Comparison of ENCODE assay signal across 11 cellular contexts in genomic region chr6:26028753-26029569, GRCh38. TPM values are rescaled to one million over a fixed set of nuclear protein-coding genes. Genes with fewer than 3 reads are reported as not detected.
DNase-seq lines count a peak whose midpoint lies in the region; ATAC-seq and TF ChIP-seq lines count a peak whose summit lies in the region.
"Had no signal": no experiment of that assay in that cellular context is flagged by ENCODE, and none has a peak within 500 bp of the region (broad histone marks: within the 10 kb centered on the region; RNA-seq: fewer than 3 reads in every experiment).

No MANE protein-coding gene starts in this region.

- H4K8ac ChIP-seq in mesenchymal stem cell (ENCODE audit: low read length) = no peak overlapping the region

- H3K9me3 ChIP-seq in CD4-positive, alpha-beta memory T cell (ENCODE audit: control insufficient read depth in 1 of 2, low read length in 2 of 2) = no peaks in the 10 kb centered on the region
- no peaks in the 10 kb centered on the region for H3K9me3 ChIP-seq in mesenchymal stem cell (ENCODE audit: control insufficient read depth, low read length)
- H3K9me3 ChIP-seq: spleen had no signal

- H3K9me3 Mint-ChIP-seq in CD4-positive, alpha-beta memory T cell = peaks cover 0 to 7% (median 0%) of the 10 kb centered on the region in 8 donors

- peak overlapping the region in 1 of 2 experiments; percentile 56 for H2BK12ac ChIP-seq in mesenchymal stem cell (ENCODE audit: low read length in 2 of 2)

- WGBS in mesenchymal stem cell = 18% methylated on average over 10 of the region's 10 CpGs

- CTCF ChIA-PET in CD4-positive, alpha-beta memory T cell (lab: Charles Lee; ENCODE audit: partially characterized antibody) = interaction anchor here (10.4 kb wide), 1 partner anchor 16 kb away, joined by 144 read pairs; a partner anchor contains a TSS

- H2BK120ac ChIP-seq in mesenchymal stem cell (ENCODE audit: low read depth, low read length) = peak overlapping the region; percentile 64

- H3K4ac ChIP-seq in mesenchymal stem cell (ENCODE audit: low read depth in 1 of 2, low read length in 2 of 2) = no peak overlapping the region

- H3K9ac ChIP-seq in mesenchymal stem cell (ENCODE audit: low read length) = no peak overlapping the region

- no peak overlapping the region for H3K4me3 ChIP-seq in CD4-positive, alpha-beta memory T cell (ENCODE audit: low read length in 2 of 2)
- no peak overlapping the region for H3K4me3 ChIP-seq in HL-60 (replicated peaks; ENCODE audit: insufficient read depth, low read length)
- no peak overlapping the region for H3K4me3 ChIP-seq in mesenchymal stem cell (ENCODE audit: insufficient read depth in 1 of 2, low read depth in 1 of 2, low read length in 2 of 2)
- H3K4me3 ChIP-seq: spleen had no signal

- H3K36me3 ChIP-seq in CD4-positive, alpha-beta memory T cell (ENCODE audit: insufficient read depth, low read length) = no peaks in the 10 kb centered on the region
- no peaks in the 10 kb centered on the region for H3K36me3 ChIP-seq in mesenchymal stem cell (ENCODE audit: control insufficient read depth in 1 of 2, insufficient read depth in 2 of 2, low read depth in 1 of 2, low read length in 2 of 2)
- H3K36me3 ChIP-seq: spleen had no signal

- no peak overlapping the region for H2BK15ac ChIP-seq in mesenchymal stem cell (ENCODE audit: low read depth, poor library complexity, severe bottlenecking)

- TF ChIP-seq CTCF in HL-60 (IDR thresholded peaks at IDR 0.05; ENCODE audit: insufficient read depth, low read length) (no peak), VCaP (conservative IDR thresholded peaks at IDR 0.05) (no peak)

- intact Hi-C loops in CD4-positive, alpha-beta memory T cell (cut with micrococcal nuclease) = loop anchor here (10.0 kb wide), 1 partner anchor 1806 kb away; a partner anchor contains a TSS
- intact Hi-C loops in left cardiac atrium (cut with DNase I) = no loop called here

- H3K79me1 ChIP-seq in mesenchymal stem cell (replicated peaks; ENCODE audit: low read length, poor library complexity, severe bottlenecking) = no peaks in the 10 kb centered on the region

- peaks cover 0 to 3% of the 10 kb centered on the region in 2 donors for H3K27me3 Mint-ChIP-seq in CD4-positive, alpha-beta memory T cell

- POLR2A ChIA-PET in CD4-positive, alpha-beta memory T cell (lab: Charles Lee; ENCODE audit: partially characterized antibody) = interaction anchor here (3.8 to 20.6 kb wide), 11 partner anchors 8 to 1780 kb away, joined by 37 to 1198 read pairs (median 100); a partner anchor contains a TSS

- H3K27ac Mint-ChIP-seq in CD4-positive, alpha-beta memory T cell = peak overlapping the region in 6 of 7 donors; percentile 37 to 85 (median 62)

- ATAC-seq in left cardiac atrium (no peak), HG02588 (IDR thresholded peaks at IDR 0.05; ENCODE audit: unreplicated experiment) (no peak), HG02884 (IDR thresholded peaks at IDR 0.05; ENCODE audit: unreplicated experiment) (no peak)

- H3K18ac ChIP-seq in mesenchymal stem cell (ENCODE audit: low read depth in 1 of 2, low read length in 2 of 2) = no peak overlapping the region

- no peak overlapping the region for H4K91ac ChIP-seq in mesenchymal stem cell (ENCODE audit: low read length)

- peaks cover 32 to 75% (median 50%) of the 10 kb centered on the region in 4 donors for H3K4me1 Mint-ChIP-seq in CD4-positive, alpha-beta memory T cell

- peak overlapping the region in 2 of 8 donors; percentile 2 to 29 for H3K4me3 Mint-ChIP-seq in CD4-positive, alpha-beta memory T cell

- DNase-seq in CD4-positive, alpha-beta memory T cell = no peak
- DNase-seq in HL-60 (ENCODE audit: low read depth in 1 of 2, low spot score in 1 of 2) (no peak), mesenchymal stem cell (peak; percentile 56), left cardiac atrium (no peak), HuH-7 (ENCODE audit: low spot score) (no peak)
- DNase-seq: NCI-H2029 treated with DMSO at 0.1 percent for 48 hours; spleen; stimulated activated naive CD4-positive, alpha-beta T cell treated with Interleukin-2 at 50 U/mL for 16 hours had no signal

- H3K27me3 ChIP-seq in CD4-positive, alpha-beta memory T cell (ENCODE audit: insufficient read depth, low read length) = no peaks in the 10 kb centered on the region
- H3K27me3 ChIP-seq in HL-60 (ENCODE audit: insufficient read depth, poor library complexity, severe bottlenecking) (no peaks in the 10 kb centered on the region), mesenchymal stem cell (ENCODE audit: control insufficient read depth in 1 of 2, insufficient read depth in 1 of 2, low read length in 2 of 2) (no peaks in the 10 kb centered on the region)
- H3K27me3 ChIP-seq: spleen had no signal

- no peak overlapping the region for H3K4me2 ChIP-seq in mesenchymal stem cell (ENCODE audit: low read length, poor library complexity, severe bottlenecking)

- no peak overlapping the region for H3K23ac ChIP-seq in mesenchymal stem cell (ENCODE audit: low read length in 2 of 2)

- no peak overlapping the region for H3K27ac ChIP-seq in CD4-positive, alpha-beta memory T cell (ENCODE audit: low read depth, low read length)
- H3K27ac ChIP-seq in HL-60 (replicated peaks) = peak overlapping the region; percentile 89
- H3K27ac ChIP-seq in VCaP = peak overlapping the region; percentile 76; the same call in 1 of the 2 replicates
- H3K27ac ChIP-seq in mesenchymal stem cell (ENCODE audit: low read length, poor library complexity, severe bottlenecking) = peak overlapping the region; percentile 81

- no peak overlapping the region for H2AFZ ChIP-seq in mesenchymal stem cell (ENCODE audit: low read depth, low read length)

- no peak overlapping the region for H2AK5ac ChIP-seq in mesenchymal stem cell (ENCODE audit: low read length, severe bottlenecking)

- H3K36me3 Mint-ChIP-seq in CD4-positive, alpha-beta memory T cell = peaks cover 0 to 11% of the 10 kb centered on the region in 2 donors

- no peak overlapping the region for H2BK5ac ChIP-seq in mesenchymal stem cell (ENCODE audit: low read depth, low read length, poor library complexity, severe bottlenecking)

- peaks cover 41% of the 10 kb centered on the region for H3K4me1 ChIP-seq in CD4-positive, alpha-beta memory T cell (ENCODE audit: insufficient read depth, low read length)
- H3K4me1 ChIP-seq in mesenchymal stem cell (ENCODE audit: control insufficient read depth, insufficient read depth, low read depth, low read length) = peaks cover 5% of the 10 kb centered on the region

- H3K14ac ChIP-seq in mesenchymal stem cell (ENCODE audit: low read length in 2 of 2) = no peak overlapping the region

RNA-seq across cellular contexts. Expression of gene HFE, which starts 58.3 kb away (rescaled TPM):
- total RNA-seq in CD4-positive, alpha-beta memory T cell = 1 to 10 TPM; 3.5 to 4.2 TPM
- polyA plus RNA-seq in CD4-positive, alpha-beta memory T cell = 1 to 10 TPM; 3.4 to 4.2 TPM
- polyA plus RNA-seq in mesenchymal stem cell (2013, experiment 1 of 2) = 10.1 TPM
- polyA plus RNA-seq in mesenchymal stem cell (2013, experiment 2 of 2) = 9.2 TPM
- 1 to 10 TPM; 6.0 to 8.8 TPM for total RNA-seq in left cardiac atrium
